In genomic region chr6:29501106-29501505, GRCh38 we compare ENCODE assay signal across 3 cellular contexts.
TF ChIP-seq lines count a peak whose summit lies in the region.

No MANE protein-coding gene starts in this region.

TF ChIP-seq in HEK293, 187 proteins besides CTCF, POLR2A, EP300 and RAD21:
- TF ChIP-seq SCRT1 (tag by site-specific recombination; IDR thresholded peaks at IDR 0.05; ENCODE audit: borderline replicate concordance) (0 out of 2 replicates have a peak, but pooled peaks have one; percentile 25), ZBTB8A (tag by site-specific recombination; IDR thresholded peaks at IDR 0.05) (no peak), ZNF335 (tag by site-specific recombination; conservative IDR thresholded peaks at IDR 0.05) (no peak), SCRT2 (tag by site-specific recombination; IDR thresholded peaks at IDR 0.05) (peak; percentile 79), ZNF514 (tag by site-specific recombination; IDR thresholded peaks at IDR 0.05) (no peak), ZBTB48 (tag by site-specific recombination; IDR thresholded peaks at IDR 0.05) (no peak), ZFP37 (tag by site-specific recombination; IDR thresholded peaks at IDR 0.05) (no peak), ZNF433 (tag by site-specific recombination; IDR thresholded peaks at IDR 0.05; ENCODE audit: low read depth) (no peak), ZNF155 (tag by site-specific recombination; IDR thresholded peaks at IDR 0.05) (no peak), OVOL3 (tag by site-specific recombination; IDR thresholded peaks at IDR 0.05) (no peak), ZNF558 (tag by site-specific recombination; IDR thresholded peaks at IDR 0.05) (no peak), ZNF24 (tag by site-specific recombination; IDR thresholded peaks at IDR 0.05) (no peak), ZNF138 (tag by site-specific recombination; IDR thresholded peaks at IDR 0.05; ENCODE audit: borderline replicate concordance) (no peak), HOXA7 (CRISPR knock-in tag; IDR thresholded peaks at IDR 0.05; ENCODE audit: borderline replicate concordance) (no peak)

TF ChIP-seq in IMR-90, 13 proteins besides CTCF, POLR2A, EP300 and RAD21:
- 0 out of 2 replicates have a peak, but pooled peaks have one; percentile 3 for TF ChIP-seq CEBPB (IDR thresholded peaks at IDR 0.05; ENCODE audit: low read depth, low read length)
- no peak for TF ChIP-seq RFX5 (IDR thresholded peaks at IDR 0.05; ENCODE audit: low read depth, low read length)
- no peak for TF ChIP-seq FOS (IDR thresholded peaks at IDR 0.05; ENCODE audit: low read depth, low read length)
- TF ChIP-seq NFE2L2 (IDR thresholded peaks at IDR 0.05; ENCODE audit: low read depth, low read length), result no peak
- TF ChIP-seq MXI1 (IDR thresholded peaks at IDR 0.05; ENCODE audit: borderline replicate concordance, low read depth, low read length), result no peak
- no peak for TF ChIP-seq BHLHE40 (IDR thresholded peaks at IDR 0.05; ENCODE audit: low read depth, low read length)

TF ChIP-seq in H1, 55 proteins besides CTCF, POLR2A, EP300 and RAD21:
- no peak for TF ChIP-seq E2F6 (IDR thresholded peaks at IDR 0.05)
- TF ChIP-seq KDM1A (IDR thresholded peaks at IDR 0.05; ENCODE audit: borderline replicate concordance, low read length), result no peak
- TF ChIP-seq GABPA (IDR thresholded peaks at IDR 0.05; ENCODE audit: borderline replicate concordance, insufficient read depth, low read length), result no peak
- TF ChIP-seq SUZ12 (IDR thresholded peaks at IDR 0.05; ENCODE audit: low read length), result no peak
- TF ChIP-seq SAP30 (IDR thresholded peaks at IDR 0.05; ENCODE audit: insufficient read depth, insufficient replicate concordance, low read length), result no peak
- no peak for TF ChIP-seq FOSL1 (IDR thresholded peaks at IDR 0.05; ENCODE audit: insufficient read depth, low read depth, low read length)
- TF ChIP-seq ATF2 (IDR thresholded peaks at IDR 0.05; ENCODE audit: low read length), result no peak
- no peak for TF ChIP-seq JUN (IDR thresholded peaks at IDR 0.05; ENCODE audit: low read depth, low read length)
- TF ChIP-seq BCL11A (IDR thresholded peaks at IDR 0.05; ENCODE audit: low read depth in 2 of 2, low read length in 2 of 2), result no peak
- no peak for TF ChIP-seq RFX5 (IDR thresholded peaks at IDR 0.05; ENCODE audit: borderline replicate concordance, low read depth, low read length)
- TF ChIP-seq CBX5 (IDR thresholded peaks at IDR 0.05; ENCODE audit: low read depth, low read length), result no peak
- no peak for TF ChIP-seq CTBP2 (IDR thresholded peaks at IDR 0.05; ENCODE audit: borderline replicate concordance, insufficient read depth, insufficient read length, low read length)
- TF ChIP-seq NANOG (IDR thresholded peaks at IDR 0.05; ENCODE audit: insufficient read depth, low read depth, low read length, poor library complexity, severe bottlenecking), result no peak
- no peak for TF ChIP-seq PHF8 (conservative IDR thresholded peaks at IDR 0.05; ENCODE audit: low read depth, low read length)
